12 cellular contexts compared by ENCODE assay signal in the genomic region with DNA sequence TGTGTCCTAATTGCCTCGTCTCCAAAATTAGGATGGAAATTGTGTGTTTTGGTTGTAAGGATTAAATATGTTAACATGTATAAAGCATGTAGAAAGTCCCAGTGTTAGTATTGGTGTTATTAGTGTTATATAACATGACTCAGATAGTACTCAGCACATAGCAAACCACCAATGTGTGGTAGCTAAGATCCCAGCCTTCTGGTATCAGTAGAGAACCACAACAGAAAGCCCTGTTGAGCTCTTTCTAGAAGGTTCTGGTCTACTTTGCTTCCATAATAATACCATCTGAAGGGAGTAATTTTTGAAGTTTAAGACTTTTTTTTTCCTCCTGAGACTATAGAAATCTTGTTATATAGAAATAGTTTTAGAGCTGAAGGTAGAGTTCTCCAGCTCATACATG.
A peak's percentile ranks its signal among the peaks of the same experiment; 100 is the strongest.
DNase-seq lines count a peak whose midpoint lies in the region; ATAC-seq, FAIRE-seq and TF ChIP-seq lines count a peak whose summit lies in the region.
"Had no signal": no experiment of that assay in that cellular context is flagged by ENCODE, and none has a peak within 500 bp of the region (broad histone marks: within the 10 kb centered on the region; RNA-seq: fewer than 3 reads in every experiment).

No MANE protein-coding gene starts in this region.

- CTCF ChIA-PET in activated naive CD4-positive, alpha-beta T cell treated with anti-CD3 and anti-CD28 coated beads for 36 hours (lab: Charles Lee), result interaction anchor here (0.8 to 3.2 kb wide), 18 partner anchors 11 to 174 kb away, joined by 3 to 20 read pairs (median 5); no protein-coding TSS in a partner anchor

- no peak overlapping the region for H3K4me3 Mint-ChIP-seq in activated naive CD4-positive, alpha-beta T cell treated with anti-CD3 and anti-CD28 coated beads for 36 hours
- H3K4me3 Mint-ChIP-seq in stimulated activated naive CD8-positive, alpha-beta T cell treated with anti-CD3 and anti-CD28 coated beads, Interleukin-15, amount 100 ng/mL, for 72 hours, result peak overlapping the region; percentile 75 to 80

- H3K27ac ChIP-seq in angular gyrus (ENCODE audit: low read depth, low read length) (peak overlapping the region; percentile 8), stomach (peak overlapping the region in 1 of 5 donors; percentile 59)

- 72 to 82% (median 77%) methylated on average over 1 of the region's 1 CpG for WGBS in stomach, 5 donors

- H3K4me1 ChIP-seq in stomach, result peaks cover 19 to 73% (median 41%) of the 10 kb centered on the region in 4 donors

- no peaks in the 10 kb centered on the region for H3K36me3 Mint-ChIP-seq in activated naive CD4-positive, alpha-beta T cell treated with anti-CD3 and anti-CD28 coated beads for 36 hours (ENCODE audit: low read depth)

- H3K9me3 ChIP-seq in stomach, result no peaks in the 10 kb centered on the region
- H3K9me3 ChIP-seq: testis had no signal

- H3K4me1 Mint-ChIP-seq in activated naive CD4-positive, alpha-beta T cell treated with anti-CD3 and anti-CD28 coated beads for 36 hours (ENCODE audit: low read depth), result peaks cover 89% of the 10 kb centered on the region
- peaks cover 94% of the 10 kb centered on the region for H3K4me1 Mint-ChIP-seq in stimulated activated naive CD8-positive, alpha-beta T cell treated with anti-CD3 and anti-CD28 coated beads, Interleukin-15, amount 100 ng/mL, for 72 hours

- H3K36me3 ChIP-seq in stomach, result no peaks in the 10 kb centered on the region

- H3K27me3 Mint-ChIP-seq in activated naive CD4-positive, alpha-beta T cell treated with anti-CD3 and anti-CD28 coated beads for 36 hours (ENCODE audit: low read depth), result no peaks in the 10 kb centered on the region
- no peaks in the 10 kb centered on the region for H3K27me3 Mint-ChIP-seq in stimulated activated naive CD8-positive, alpha-beta T cell treated with anti-CD3 and anti-CD28 coated beads, Interleukin-15, amount 100 ng/mL, for 72 hours

- no peak for FAIRE-seq in D721Med (lab: Jason Lieb, UNC)
- FAIRE-seq: colon, TTC549 had no signal

- H3K9me3 Mint-ChIP-seq in activated naive CD4-positive, alpha-beta T cell treated with anti-CD3 and anti-CD28 coated beads for 36 hours, result no peaks in the 10 kb centered on the region
- no peaks in the 10 kb centered on the region for H3K9me3 Mint-ChIP-seq in stimulated activated naive CD8-positive, alpha-beta T cell treated with anti-CD3 and anti-CD28 coated beads, Interleukin-15, amount 100 ng/mL, for 72 hours

- peak; percentile 34 for DNase-seq in activated naive CD4-positive, alpha-beta T cell treated with anti-CD3 and anti-CD28 coated beads for 36 hours
- no peak for DNase-seq in activated naive CD4-positive, alpha-beta T cell treated with Interleukin-2 at 50 U/mL for 16 hours
- DNase-seq in stimulated activated naive CD8-positive, alpha-beta T cell treated with anti-CD3 and anti-CD28 coated beads, Interleukin-15, amount 100 ng/mL, for 72 hours, result peak; percentile 28 to 62
- DNase-seq in stomach, result no peak
- DNase-seq in D721Med (ENCODE audit: insufficient read length, low spot score), result no peak
- DNase-seq in NK-92 treated with Interleukin-12 subunit alpha and Interleukin-12 subunit beta, amount 100 ng/mL, for 24 hours (lab: John Stamatoyannopoulos, UW), result no peak
- DNase-seq: NCI-H1092, testis had no signal

- TF ChIP-seq POLR2A in stomach (IDR thresholded peaks at IDR 0.05), result no peak

- TF ChIP-seq EP300 in stomach (IDR thresholded peaks at IDR 0.05), result no peak

- no peak overlapping the region for H3K4me3 ChIP-seq in stomach
- H3K4me3 ChIP-seq: testis had no signal

- ATAC-seq in HG03139 (IDR thresholded peaks at IDR 0.05; ENCODE audit: unreplicated experiment), result peak; percentile 34
- ATAC-seq in stimulated activated naive CD8-positive, alpha-beta T cell treated with anti-CD3 and anti-CD28 coated beads, Interleukin-15, amount 100 ng/mL, for 72 hours, result peak; percentile 82

- H3K27me3 ChIP-seq in stomach, result no peaks in the 10 kb centered on the region
- H3K27me3 ChIP-seq: testis had no signal

- TF ChIP-seq CTCF in stomach (IDR thresholded peaks at IDR 0.05), result no peak
- TF ChIP-seq CTCF in D721Med (IDR thresholded peaks at IDR 0.05; ENCODE audit: insufficient read depth, missing control alignments), result no peak

- peak overlapping the region; percentile 51 for H3K27ac Mint-ChIP-seq in activated naive CD4-positive, alpha-beta T cell treated with anti-CD3 and anti-CD28 coated beads for 36 hours
- H3K27ac Mint-ChIP-seq in stimulated activated naive CD8-positive, alpha-beta T cell treated with anti-CD3 and anti-CD28 coated beads, Interleukin-15, amount 100 ng/mL, for 72 hours, result peak overlapping the region; percentile 86 to 95

- intact Hi-C loops in activated naive CD4-positive, alpha-beta T cell treated with anti-CD3 and anti-CD28 coated beads for 36 hours (cut with micrococcal nuclease), result loop anchor here (1.0 to 2.0 kb wide), 8 partner anchors 9 to 126 kb away; no protein-coding TSS in a partner anchor
- intact Hi-C loops in stomach (cut with DNase I; ENCODE audit: low total_unique reads), result no loop called here

Comparison
In these comparisons a context has a peak if more than half of its experiments do, and no peak if none do; other contexts are left out.
1. DNase-seq: peak in activated naive CD4-positive, alpha-beta T cell treated with anti-CD3 and anti-CD28 coated beads for 36 hours (single experiment) and stimulated activated naive CD8-positive, alpha-beta T cell treated with anti-CD3 and anti-CD28 coated beads, Interleukin-15, amount 100 ng/mL, for 72 hours (2 of 2); none in activated naive CD4-positive, alpha-beta T cell treated with Interleukin-2 at 50 U/mL for 16 hours (single experiment), stomach (single experiment), D721Med (single experiment) and NK-92 treated with Interleukin-12 subunit alpha and Interleukin-12 subunit beta, amount 100 ng/mL, for 24 hours (single experiment).